In the genomic region with DNA sequence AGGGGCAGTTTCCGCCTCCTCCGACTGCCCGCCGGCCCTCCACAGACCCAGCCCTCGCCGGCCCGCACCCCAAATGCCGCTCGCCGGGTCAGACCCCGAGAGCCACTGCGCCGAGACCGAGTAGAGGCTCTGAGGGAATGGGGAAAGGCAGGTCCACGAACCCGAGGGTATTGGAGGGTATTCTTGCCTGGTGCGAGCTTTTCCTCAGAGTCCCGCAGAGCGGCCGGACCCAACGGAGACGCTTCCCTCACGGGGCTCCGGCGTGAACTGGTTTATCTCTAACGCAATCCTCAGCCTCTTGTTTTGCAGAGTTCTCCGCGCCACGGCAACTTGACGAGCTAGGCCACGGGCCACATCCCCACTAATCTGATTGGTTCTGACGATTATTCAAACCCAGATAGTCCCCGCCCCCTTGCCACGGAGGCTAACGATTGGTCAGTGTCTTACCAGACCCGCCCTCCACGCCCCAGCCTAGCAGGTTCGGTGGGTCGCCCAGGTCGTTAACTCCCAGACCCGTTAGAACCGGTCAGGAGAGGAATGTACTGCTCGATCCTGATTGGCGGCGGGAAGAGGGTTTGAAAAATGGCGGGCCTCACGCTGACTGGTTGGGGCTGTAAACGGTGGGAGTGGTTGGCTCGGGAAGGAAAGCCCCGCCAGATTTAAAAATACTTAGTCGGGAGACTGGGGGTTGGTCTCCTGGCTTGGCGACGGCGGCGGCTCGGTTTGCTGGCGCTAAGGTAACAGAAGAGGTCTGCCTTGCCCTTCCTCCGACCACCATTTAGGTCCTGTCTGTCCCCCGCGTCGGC, we compare ENCODE assay signal across 1 cellular context.
TF ChIP-seq lines count a peak whose summit lies in the region.

A gene (minus strand): TSS at position 274 of the 806 bp plus-strand sequence. CDS start 709 bp downstream, outside the sequence.

TF ChIP-seq in HepG2, 621 proteins besides CTCF, POLR2A, EP300 and RAD21 (continued from another document and continues in another):
- TF ChIP-seq, protein P1, sequence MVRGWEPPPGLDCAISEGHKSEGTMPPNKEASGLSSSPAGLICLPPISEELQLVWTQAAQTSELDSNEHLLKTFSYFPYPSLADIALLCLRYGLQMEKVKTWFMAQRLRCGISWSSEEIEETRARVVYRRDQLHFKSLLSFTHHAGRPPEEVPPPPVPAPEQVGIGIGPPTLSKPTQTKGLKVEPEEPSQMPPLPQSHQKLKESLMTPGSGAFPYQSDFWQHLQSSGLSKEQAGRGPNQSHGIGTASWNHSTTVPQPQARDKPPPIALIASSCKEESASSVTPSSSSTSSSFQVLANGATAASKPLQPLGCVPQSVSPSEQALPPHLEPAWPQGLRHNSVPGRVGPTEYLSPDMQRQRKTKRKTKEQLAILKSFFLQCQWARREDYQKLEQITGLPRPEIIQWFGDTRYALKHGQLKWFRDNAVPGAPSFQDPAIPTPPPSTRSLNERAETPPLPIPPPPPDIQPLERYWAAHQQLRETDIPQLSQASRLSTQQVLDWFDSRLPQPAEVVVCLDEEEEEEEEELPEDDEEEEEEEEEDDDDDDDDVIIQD (CRISPR knock-in tag; IDR thresholded peaks at IDR 0.05; ENCODE audit: low read depth) = peak; percentile 77; the same call in 1 of the 2 replicates
- TF ChIP-seq ZNF629 (CRISPR knock-in tag; conservative IDR thresholded peaks at IDR 0.05) (no peak), CHD4 (IDR thresholded peaks at IDR 0.05; ENCODE audit: borderline replicate concordance, low read length) (no peak), TBP (CRISPR knock-in tag; IDR thresholded peaks at IDR 0.05) (no peak), HOXD1 (CRISPR knock-in tag; IDR thresholded peaks at IDR 0.05) (peak; percentile 31; the same call in 1 of the 2 replicates), NFATC3 (CRISPR knock-in tag; IDR thresholded peaks at IDR 0.05) (no peak), ISX (CRISPR knock-in tag; conservative IDR thresholded peaks at IDR 0.05) (no peak), HCFC1 (IDR thresholded peaks at IDR 0.05; ENCODE audit: low read depth, low read length) (peak; percentile 14; the same call in 1 of the 2 replicates), TBL1XR1 (IDR thresholded peaks at IDR 0.05; ENCODE audit: borderline replicate concordance, low read length, partially characterized antibody) (peak; percentile 48), ZNF124 (CRISPR knock-in tag; IDR thresholded peaks at IDR 0.05) (no peak; the same call in 1 of the 2 replicates), ZNF547 (CRISPR knock-in tag; IDR thresholded peaks at IDR 0.05) (no peak; the same call in none of the 2 replicates), ZNF510 (CRISPR knock-in tag; IDR thresholded peaks at IDR 0.05; ENCODE audit: low read depth) (no peak), ZNF558 (CRISPR knock-in tag; IDR thresholded peaks at IDR 0.05; ENCODE audit: borderline replicate concordance) (no peak), ZNF317 (CRISPR knock-in tag; IDR thresholded peaks at IDR 0.05) (0 out of 2 replicates have a peak, but pooled peaks have one; percentile 47), PHF8 (CRISPR knock-in tag; IDR thresholded peaks at IDR 0.05) (peak; percentile 85), ZNF737 (CRISPR knock-in tag; IDR thresholded peaks at IDR 0.05; ENCODE audit: borderline replicate concordance) (0 out of 2 replicates have a peak, but pooled peaks have one; percentile 74), GABPB1 (CRISPR knock-in tag; IDR thresholded peaks at IDR 0.05) (peak; percentile 36), ZNF782 (CRISPR knock-in tag; IDR thresholded peaks at IDR 0.05; ENCODE audit: borderline replicate concordance) (peak; percentile 65; the same call in 1 of the 2 replicates), MBNL3 (CRISPR knock-in tag; conservative IDR thresholded peaks at IDR 0.05) (no peak), ZNF350 (CRISPR knock-in tag; IDR thresholded peaks at IDR 0.05; ENCODE audit: borderline replicate concordance, low read depth) (0 out of 2 replicates have a peak, but pooled peaks have one; percentile 33), ZSCAN29 (CRISPR knock-in tag; conservative IDR thresholded peaks at IDR 0.05) (peak; percentile 15), ADNP (CRISPR knock-in tag; IDR thresholded peaks at IDR 0.05) (no peak), ZNF501 (CRISPR knock-in tag; IDR thresholded peaks at IDR 0.05) (peak; percentile 58; the same call in 1 of the 2 replicates), ZNF713 (CRISPR knock-in tag; IDR thresholded peaks at IDR 0.05) (no peak), XBP1 (CRISPR knock-in tag; IDR thresholded peaks at IDR 0.05) (no peak), KLF15 (CRISPR knock-in tag; IDR thresholded peaks at IDR 0.05; ENCODE audit: borderline replicate concordance) (no peak), GLI4 (CRISPR knock-in tag; IDR thresholded peaks at IDR 0.05; ENCODE audit: borderline replicate concordance) (no peak), ONECUT2 (CRISPR knock-in tag; IDR thresholded peaks at IDR 0.05) (no peak), ZNF550 (CRISPR knock-in tag; IDR thresholded peaks at IDR 0.05; ENCODE audit: borderline replicate concordance) (peak; percentile 37; the same call in 1 of the 2 replicates), XRCC5 (optimal IDR thresholded peaks at IDR 0.05; ENCODE audit: low read length) (no peak), NKX3-1 (CRISPR knock-in tag; IDR thresholded peaks at IDR 0.05) (no peak)
- TF ChIP-seq, protein P2, sequence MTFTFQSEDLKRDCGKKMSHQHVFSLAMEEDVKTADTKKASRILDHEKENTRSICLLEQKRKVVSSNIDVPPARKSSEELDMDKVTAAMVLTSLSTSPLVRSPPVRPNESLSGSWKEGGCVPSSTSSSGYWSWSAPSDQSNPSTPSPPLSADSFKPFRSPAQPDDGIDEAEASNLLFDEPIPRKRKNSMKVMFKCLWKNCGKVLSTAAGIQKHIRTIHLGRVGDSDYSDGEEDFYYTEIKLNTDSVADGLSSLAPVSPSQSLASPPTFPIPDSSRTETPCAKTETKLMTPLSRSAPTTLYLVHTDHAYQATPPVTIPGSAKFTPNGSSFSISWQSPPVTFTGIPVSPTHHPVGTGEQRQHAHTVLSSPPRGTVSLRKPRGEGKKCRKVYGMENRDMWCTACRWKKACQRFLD (CRISPR knock-in tag; IDR thresholded peaks at IDR 0.05; ENCODE audit: borderline replicate concordance) = no peak
- TF ChIP-seq, protein P3, sequence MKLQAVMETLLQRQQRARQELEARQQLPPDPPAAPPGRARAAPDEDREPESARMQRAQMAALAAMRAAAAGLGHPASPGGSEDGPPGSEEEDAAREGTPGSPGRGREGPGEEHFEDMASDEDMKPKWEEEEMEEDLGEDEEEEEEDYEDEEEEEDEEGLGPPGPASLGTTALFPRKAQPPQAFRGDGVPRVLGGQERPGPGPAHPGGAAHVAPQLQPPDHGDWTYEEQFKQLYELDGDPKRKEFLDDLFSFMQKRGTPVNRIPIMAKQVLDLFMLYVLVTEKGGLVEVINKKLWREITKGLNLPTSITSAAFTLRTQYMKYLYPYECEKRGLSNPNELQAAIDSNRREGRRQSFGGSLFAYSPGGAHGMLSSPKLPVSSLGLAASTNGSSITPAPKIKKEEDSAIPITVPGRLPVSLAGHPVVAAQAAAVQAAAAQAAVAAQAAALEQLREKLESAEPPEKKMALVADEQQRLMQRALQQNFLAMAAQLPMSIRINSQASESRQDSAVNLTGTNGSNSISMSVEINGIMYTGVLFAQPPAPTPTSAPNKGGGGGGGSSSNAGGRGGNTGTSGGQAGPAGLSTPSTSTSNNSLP (IDR thresholded peaks at IDR 0.05; ENCODE audit: low read depth, low read length) = no peak
- TF ChIP-seq, protein P4, sequence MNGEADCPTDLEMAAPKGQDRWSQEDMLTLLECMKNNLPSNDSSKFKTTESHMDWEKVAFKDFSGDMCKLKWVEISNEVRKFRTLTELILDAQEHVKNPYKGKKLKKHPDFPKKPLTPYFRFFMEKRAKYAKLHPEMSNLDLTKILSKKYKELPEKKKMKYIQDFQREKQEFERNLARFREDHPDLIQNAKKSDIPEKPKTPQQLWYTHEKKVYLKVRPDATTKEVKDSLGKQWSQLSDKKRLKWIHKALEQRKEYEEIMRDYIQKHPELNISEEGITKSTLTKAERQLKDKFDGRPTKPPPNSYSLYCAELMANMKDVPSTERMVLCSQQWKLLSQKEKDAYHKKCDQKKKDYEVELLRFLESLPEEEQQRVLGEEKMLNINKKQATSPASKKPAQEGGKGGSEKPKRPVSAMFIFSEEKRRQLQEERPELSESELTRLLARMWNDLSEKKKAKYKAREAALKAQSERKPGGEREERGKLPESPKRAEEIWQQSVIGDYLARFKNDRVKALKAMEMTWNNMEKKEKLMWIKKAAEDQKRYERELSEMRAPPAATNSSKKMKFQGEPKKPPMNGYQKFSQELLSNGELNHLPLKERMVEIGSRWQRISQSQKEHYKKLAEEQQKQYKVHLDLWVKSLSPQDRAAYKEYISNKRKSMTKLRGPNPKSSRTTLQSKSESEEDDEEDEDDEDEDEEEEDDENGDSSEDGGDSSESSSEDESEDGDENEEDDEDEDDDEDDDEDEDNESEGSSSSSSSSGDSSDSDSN (CRISPR knock-in tag; IDR thresholded peaks at IDR 0.05) = peak; percentile 92
- TF ChIP-seq, protein P5, sequence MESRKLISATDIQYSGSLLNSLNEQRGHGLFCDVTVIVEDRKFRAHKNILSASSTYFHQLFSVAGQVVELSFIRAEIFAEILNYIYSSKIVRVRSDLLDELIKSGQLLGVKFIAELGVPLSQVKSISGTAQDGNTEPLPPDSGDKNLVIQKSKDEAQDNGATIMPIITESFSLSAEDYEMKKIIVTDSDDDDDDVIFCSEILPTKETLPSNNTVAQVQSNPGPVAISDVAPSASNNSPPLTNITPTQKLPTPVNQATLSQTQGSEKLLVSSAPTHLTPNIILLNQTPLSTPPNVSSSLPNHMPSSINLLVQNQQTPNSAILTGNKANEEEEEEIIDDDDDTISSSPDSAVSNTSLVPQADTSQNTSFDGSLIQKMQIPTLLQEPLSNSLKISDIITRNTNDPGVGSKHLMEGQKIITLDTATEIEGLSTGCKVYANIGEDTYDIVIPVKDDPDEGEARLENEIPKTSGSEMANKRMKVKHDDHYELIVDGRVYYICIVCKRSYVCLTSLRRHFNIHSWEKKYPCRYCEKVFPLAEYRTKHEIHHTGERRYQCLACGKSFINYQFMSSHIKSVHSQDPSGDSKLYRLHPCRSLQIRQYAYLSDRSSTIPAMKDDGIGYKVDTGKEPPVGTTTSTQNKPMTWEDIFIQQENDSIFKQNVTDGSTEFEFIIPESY (CRISPR knock-in tag; IDR thresholded peaks at IDR 0.05) = 0 out of 2 replicates have a peak, but pooled peaks have one; percentile 7
- TF ChIP-seq, protein P6, sequence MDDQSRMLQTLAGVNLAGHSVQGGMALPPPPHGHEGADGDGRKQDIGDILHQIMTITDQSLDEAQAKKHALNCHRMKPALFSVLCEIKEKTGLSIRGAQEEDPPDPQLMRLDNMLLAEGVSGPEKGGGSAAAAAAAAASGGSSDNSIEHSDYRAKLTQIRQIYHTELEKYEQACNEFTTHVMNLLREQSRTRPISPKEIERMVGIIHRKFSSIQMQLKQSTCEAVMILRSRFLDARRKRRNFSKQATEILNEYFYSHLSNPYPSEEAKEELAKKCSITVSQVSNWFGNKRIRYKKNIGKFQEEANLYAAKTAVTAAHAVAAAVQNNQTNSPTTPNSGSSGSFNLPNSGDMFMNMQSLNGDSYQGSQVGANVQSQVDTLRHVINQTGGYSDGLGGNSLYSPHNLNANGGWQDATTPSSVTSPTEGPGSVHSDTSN (CRISPR knock-in tag; IDR thresholded peaks at IDR 0.05; ENCODE audit: borderline replicate concordance) = peak; percentile 51; the same call in 1 of the 2 replicates
- TF ChIP-seq, protein P7, sequence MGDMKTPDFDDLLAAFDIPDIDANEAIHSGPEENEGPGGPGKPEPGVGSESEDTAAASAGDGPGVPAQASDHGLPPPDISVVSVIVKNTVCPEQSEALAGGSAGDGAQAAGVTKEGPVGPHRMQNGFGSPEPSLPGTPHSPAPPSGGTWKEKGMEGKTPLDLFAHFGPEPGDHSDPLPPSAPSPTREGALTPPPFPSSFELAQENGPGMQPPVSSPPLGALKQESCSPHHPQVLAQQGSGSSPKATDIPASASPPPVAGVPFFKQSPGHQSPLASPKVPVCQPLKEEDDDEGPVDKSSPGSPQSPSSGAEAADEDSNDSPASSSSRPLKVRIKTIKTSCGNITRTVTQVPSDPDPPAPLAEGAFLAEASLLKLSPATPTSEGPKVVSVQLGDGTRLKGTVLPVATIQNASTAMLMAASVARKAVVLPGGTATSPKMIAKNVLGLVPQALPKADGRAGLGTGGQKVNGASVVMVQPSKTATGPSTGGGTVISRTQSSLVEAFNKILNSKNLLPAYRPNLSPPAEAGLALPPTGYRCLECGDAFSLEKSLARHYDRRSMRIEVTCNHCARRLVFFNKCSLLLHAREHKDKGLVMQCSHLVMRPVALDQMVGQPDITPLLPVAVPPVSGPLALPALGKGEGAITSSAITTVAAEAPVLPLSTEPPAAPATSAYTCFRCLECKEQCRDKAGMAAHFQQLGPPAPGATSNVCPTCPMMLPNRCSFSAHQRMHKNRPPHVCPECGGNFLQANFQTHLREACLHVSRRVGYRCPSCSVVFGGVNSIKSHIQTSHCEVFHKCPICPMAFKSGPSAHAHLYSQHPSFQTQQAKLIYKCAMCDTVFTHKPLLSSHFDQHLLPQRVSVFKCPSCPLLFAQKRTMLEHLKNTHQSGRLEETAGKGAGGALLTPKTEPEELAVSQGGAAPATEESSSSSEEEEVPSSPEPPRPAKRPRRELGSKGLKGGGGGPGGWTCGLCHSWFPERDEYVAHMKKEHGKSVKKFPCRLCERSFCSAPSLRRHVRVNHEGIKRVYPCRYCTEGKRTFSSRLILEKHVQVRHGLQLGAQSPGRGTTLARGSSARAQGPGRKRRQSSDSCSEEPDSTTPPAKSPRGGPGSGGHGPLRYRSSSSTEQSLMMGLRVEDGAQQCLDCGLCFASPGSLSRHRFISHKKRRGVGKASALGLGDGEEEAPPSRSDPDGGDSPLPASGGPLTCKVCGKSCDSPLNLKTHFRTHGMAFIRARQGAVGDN (CRISPR knock-in tag; IDR thresholded peaks at IDR 0.05) = peak; percentile 58; the same call in 1 of the 2 replicates
- TF ChIP-seq, protein P8, sequence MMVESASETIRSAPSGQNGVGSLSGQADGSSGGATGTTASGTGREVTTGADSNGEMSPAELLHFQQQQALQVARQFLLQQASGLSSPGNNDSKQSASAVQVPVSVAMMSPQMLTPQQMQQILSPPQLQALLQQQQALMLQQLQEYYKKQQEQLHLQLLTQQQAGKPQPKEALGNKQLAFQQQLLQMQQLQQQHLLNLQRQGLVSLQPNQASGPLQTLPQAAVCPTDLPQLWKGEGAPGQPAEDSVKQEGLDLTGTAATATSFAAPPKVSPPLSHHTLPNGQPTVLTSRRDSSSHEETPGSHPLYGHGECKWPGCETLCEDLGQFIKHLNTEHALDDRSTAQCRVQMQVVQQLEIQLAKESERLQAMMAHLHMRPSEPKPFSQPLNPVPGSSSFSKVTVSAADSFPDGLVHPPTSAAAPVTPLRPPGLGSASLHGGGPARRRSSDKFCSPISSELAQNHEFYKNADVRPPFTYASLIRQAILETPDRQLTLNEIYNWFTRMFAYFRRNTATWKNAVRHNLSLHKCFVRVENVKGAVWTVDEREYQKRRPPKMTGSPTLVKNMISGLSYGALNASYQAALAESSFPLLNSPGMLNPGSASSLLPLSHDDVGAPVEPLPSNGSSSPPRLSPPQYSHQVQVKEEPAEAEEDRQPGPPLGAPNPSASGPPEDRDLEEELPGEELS (CRISPR knock-in tag; IDR thresholded peaks at IDR 0.05) = peak; percentile 44; the same call in 1 of the 2 replicates
- TF ChIP-seq, protein P9, sequence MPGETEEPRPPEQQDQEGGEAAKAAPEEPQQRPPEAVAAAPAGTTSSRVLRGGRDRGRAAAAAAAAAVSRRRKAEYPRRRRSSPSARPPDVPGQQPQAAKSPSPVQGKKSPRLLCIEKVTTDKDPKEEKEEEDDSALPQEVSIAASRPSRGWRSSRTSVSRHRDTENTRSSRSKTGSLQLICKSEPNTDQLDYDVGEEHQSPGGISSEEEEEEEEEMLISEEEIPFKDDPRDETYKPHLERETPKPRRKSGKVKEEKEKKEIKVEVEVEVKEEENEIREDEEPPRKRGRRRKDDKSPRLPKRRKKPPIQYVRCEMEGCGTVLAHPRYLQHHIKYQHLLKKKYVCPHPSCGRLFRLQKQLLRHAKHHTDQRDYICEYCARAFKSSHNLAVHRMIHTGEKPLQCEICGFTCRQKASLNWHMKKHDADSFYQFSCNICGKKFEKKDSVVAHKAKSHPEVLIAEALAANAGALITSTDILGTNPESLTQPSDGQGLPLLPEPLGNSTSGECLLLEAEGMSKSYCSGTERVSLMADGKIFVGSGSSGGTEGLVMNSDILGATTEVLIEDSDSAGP (CRISPR knock-in tag; IDR thresholded peaks at IDR 0.05; ENCODE audit: borderline replicate concordance) = no peak; the same call in 1 of the 2 replicates
